ENCODE assay signal across 8 cellular contexts in the genomic region with DNA sequence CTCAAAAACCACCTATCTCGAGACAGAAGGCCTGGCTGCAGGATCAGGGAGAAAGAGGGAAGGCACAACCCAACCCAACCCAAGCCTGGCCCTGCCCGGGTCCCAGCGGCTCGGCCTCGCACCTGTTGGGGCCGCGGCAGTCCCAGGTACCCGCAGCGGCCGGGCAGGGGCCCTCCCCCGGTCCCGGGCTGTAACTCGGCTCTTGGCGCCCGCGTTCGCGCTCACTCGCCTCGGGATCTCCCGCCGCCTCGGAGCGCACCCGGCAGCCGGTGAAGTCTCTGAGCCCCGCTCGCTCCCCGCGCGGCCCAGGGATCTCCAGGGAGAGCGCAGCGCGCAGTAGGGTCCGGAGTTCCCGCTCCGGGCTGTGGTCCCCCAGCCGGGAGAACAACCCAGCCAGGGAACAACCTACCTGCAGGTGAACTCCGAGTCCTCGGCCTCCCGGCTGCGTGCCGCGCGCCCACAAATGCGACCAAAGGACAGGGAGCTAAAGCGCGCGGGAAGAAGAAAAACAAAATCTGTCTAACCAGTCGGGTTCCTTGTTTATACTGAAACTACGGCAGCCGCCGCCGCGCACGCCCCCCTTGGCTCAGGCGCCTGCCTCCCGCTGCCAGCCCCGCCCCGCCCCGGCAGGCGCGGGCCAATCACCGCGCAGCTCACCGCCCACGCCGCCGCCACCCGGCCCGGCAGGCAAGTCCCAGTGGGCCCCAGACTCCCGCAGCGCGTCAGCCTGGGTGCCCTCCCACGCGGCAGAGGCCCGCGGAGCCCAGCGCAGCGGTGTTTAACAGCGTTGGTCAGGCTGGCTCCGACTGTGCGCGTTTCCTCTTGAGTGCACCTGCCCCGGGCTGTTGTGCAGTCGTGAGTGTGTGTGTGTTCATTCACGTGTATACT. TPM values are rescaled to one million over a fixed set of nuclear protein-coding genes. Genes with fewer than 3 reads are reported as not detected.
DNase-seq lines count a peak whose midpoint lies in the region; ATAC-seq and TF ChIP-seq lines count a peak whose summit lies in the region.

A gene (minus strand): TSS at position 547 of the 888 bp plus-strand sequence. CDS start 12,399 bp downstream, outside the sequence.

- TF ChIP-seq CTCF in AG04450 (IDR thresholded peaks at IDR 0.05; ENCODE audit: low read depth, low read length) (no peak), kidney epithelial cell (IDR thresholded peaks at IDR 0.05; ENCODE audit: insufficient read depth, low read length, poor library complexity, severe bottlenecking) (no peak)

- no peaks in the 10 kb centered on the region for H3K9me3 ChIP-seq in AG04450 (ENCODE audit: control insufficient read depth, insufficient read depth, low read length)

- POLR2A ChIA-PET in AG04450 (lab: Yijun Ruan, JAX) = no interaction called here

- ATAC-seq in GM19025 (IDR thresholded peaks at IDR 0.05; ENCODE audit: low read depth, unreplicated experiment) (peak; percentile 96), HG03196 (IDR thresholded peaks at IDR 0.05; ENCODE audit: unreplicated experiment) (peak; percentile 94)

- peaks cover 18% of the 10 kb centered on the region for H3K27me3 ChIP-seq in AG04450 (ENCODE audit: control insufficient read depth, insufficient read depth, low read length)
- no peaks in the 10 kb centered on the region for H3K27me3 ChIP-seq in kidney epithelial cell (ENCODE audit: control insufficient read depth, insufficient read depth, low read length)

- peak; percentile 7 for DNase-seq in AG04450 (ENCODE audit: low read depth, low spot score)
- DNase-seq in NCI-H345 (lab: John Stamatoyannopoulos, UW) = peak; percentile 92
- peak; percentile 94 for DNase-seq in activated CD4-positive, alpha-beta T cell treated with anti-CD3 and anti-CD28 coated beads for 1 hour
- DNase-seq in cerebellar cortex (ENCODE audit: low spot score) = peak; percentile 46
- DNase-seq in kidney epithelial cell (ENCODE audit: low read depth) = peak; percentile 53
- DNase-seq in stimulated activated CD4-positive, alpha-beta T cell treated with anti-CD3 and anti-CD28 coated beads, Interleukin-15, amount 100 ng/mL, for 24 hours = peak; percentile 96

- no peaks in the 10 kb centered on the region for H3K36me3 ChIP-seq in kidney epithelial cell (ENCODE audit: control insufficient read depth, insufficient read depth, low read length)

- CTCF ChIA-PET in AG04450 (lab: Charles Lee) = interaction anchor here (1.0 to 1.3 kb wide), 3 partner anchors 47 to 813 kb away, joined by 3 to 6 read pairs (median 3); no protein-coding TSS in a partner anchor

- H3K27ac ChIP-seq in AG04450 (ENCODE audit: low read depth, low read length) = no peak within 1 kb of the TSS

- H3K4me3 ChIP-seq in AG04450 (ENCODE audit: low read depth, low read length) (peak within 1 kb of the TSS; percentile 66), kidney epithelial cell (ENCODE audit: low read depth, low read length) (peak within 1 kb of the TSS; percentile 68)

RNA-seq across cellular contexts. Expression of the gene that starts here (rescaled TPM):
- polyA plus RNA-seq in AG04450 (2011; rRNA removed) = 0.04 TPM in 1 of 2 replicates, not detected in the other
- 0.17 TPM in 1 of 2 replicates, not detected in the other for polyA minus RNA-seq in AG04450 (2011; rRNA and poly(A)+ RNA removed)
- total RNA-seq in kidney epithelial cell = 13.6 and 14.0 TPM in 2 replicates

Comparison
In these comparisons a context has a peak if more than half of its experiments do, and no peak if none do; other contexts are left out.
1. Peak in DNase-seq and H3K4me3 ChIP-seq in AG04450; RNA of the gene not detected or under 1 TPM.
2. DNase-seq: peak in every context shown above with its lines; median percentile 96 in stimulated activated CD4-positive, alpha-beta T cell treated with anti-CD3 and anti-CD28 coated beads, Interleukin-15, amount 100 ng/mL, for 24 hours; 94 in activated CD4-positive, alpha-beta T cell treated with anti-CD3 and anti-CD28 coated beads for 1 hour; 92 in NCI-H345; 53 in kidney epithelial cell; 46 in cerebellar cortex; 7 in AG04450.